Comparison of ENCODE assay signal across 8 cellular contexts in the genomic region with DNA sequence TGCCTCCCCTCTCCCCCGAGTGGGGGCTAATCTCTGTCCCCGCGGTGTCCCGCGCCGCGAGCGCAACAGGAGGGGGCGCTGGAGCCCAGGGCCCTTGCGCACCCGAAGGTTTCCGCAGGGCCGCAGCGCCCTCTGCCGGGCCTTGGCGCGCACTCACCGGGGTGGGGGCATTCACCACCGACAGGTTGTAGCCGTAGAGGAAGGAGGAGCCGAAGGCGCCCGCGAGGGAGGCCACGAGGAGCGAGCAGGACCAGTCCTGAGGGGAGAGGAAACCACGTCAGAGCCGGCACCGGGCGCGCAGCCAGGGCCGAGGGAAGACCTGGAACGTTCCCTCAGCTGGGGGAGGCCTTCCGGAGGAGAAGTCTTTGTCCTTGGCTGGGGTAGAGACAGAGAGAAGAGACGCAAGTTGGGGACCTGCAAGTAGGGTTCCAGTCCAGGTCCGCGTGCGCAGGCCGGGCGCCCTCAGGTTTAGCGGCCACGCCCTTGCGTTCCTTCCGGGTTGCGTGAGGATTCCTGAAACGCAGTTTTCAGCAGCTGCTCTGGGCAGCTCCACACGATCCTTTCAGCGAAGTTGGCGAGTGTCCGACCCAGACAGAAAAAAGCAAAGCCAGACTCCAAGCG. TPM values are rescaled to one million over a fixed set of nuclear protein-coding genes. Genes with fewer than 3 reads are reported as not detected.
DNase-seq lines count a peak whose midpoint lies in the region; ATAC-seq, FAIRE-seq and TF ChIP-seq lines count a peak whose summit lies in the region.

No MANE protein-coding gene starts in this region.

- H3K4me3 ChIP-seq in IMR-90 (ENCODE audit: insufficient read depth, low read depth, low read length), result peak overlapping the region; percentile 29

- H3K4me3 Mint-ChIP-seq in nephron, result peak overlapping the region; percentile 72 to 87 (median 78)

- peaks cover 6% of the 10 kb centered on the region; the same call in 1 of the 2 replicates for H3K4me1 ChIP-seq in IMR-90 (ENCODE audit: control insufficient read depth, insufficient read depth, low read length)

- peak overlapping the region; percentile 57; the same call in 1 of the 2 replicates for H2BK20ac ChIP-seq in IMR-90 (ENCODE audit: low read depth, low read length)

- H2BK15ac ChIP-seq in IMR-90 (ENCODE audit: low read depth, low read length), result peak overlapping the region; percentile 85; the same call in 2 of the 3 replicates

- H3K14ac ChIP-seq in IMR-90 (replicated peaks; ENCODE audit: low read depth, low read length), result peak overlapping the region; percentile 79

- POLR2A ChIA-PET in IMR-90 (lab: Charles Lee; ENCODE audit: unreplicated experiment), result no interaction called here

- no peaks in the 10 kb centered on the region for H3K36me3 Mint-ChIP-seq in nephron (ENCODE audit: low read depth)

- peak overlapping the region; percentile 87 for H2BK120ac ChIP-seq in IMR-90 (ENCODE audit: low read depth, low read length)

- peak overlapping the region; percentile 34; the same call in 1 of the 2 replicates for H3K18ac ChIP-seq in IMR-90 (ENCODE audit: low read depth, low read length)

- peak overlapping the region; percentile 98 for H2AFZ ChIP-seq in IMR-90 (replicated peaks; ENCODE audit: low read length, poor library complexity)

- H3K9me3 ChIP-seq in IMR-90 (ENCODE audit: control insufficient read depth, insufficient read depth, low read length), result no peaks in the 10 kb centered on the region

- H4K8ac ChIP-seq in IMR-90 (ENCODE audit: low read depth in 2 of 2, low read length in 2 of 2), result peak overlapping the region; percentile 91 to 94

- H3K79me1 ChIP-seq in IMR-90 (ENCODE audit: low read depth in 1 of 2, low read length in 2 of 2), result no peaks in the 10 kb centered on the region

- H3K9me1 ChIP-seq in IMR-90 (ENCODE audit: insufficient read depth, low read length), result peaks cover 8% of the 10 kb centered on the region

- peak overlapping the region; percentile 72 for H3K23ac ChIP-seq in IMR-90 (ENCODE audit: low read depth, low read length)

- ATAC-seq in GM21423 (IDR thresholded peaks at IDR 0.05; ENCODE audit: unreplicated experiment) (peak; percentile 97), IMR-90 (ENCODE audit: low read depth) (peak; percentile 96)
- ATAC-seq in stimulated activated naive CD8-positive, alpha-beta T cell treated with anti-CD3 and anti-CD28 coated beads, Interleukin-15, Interleukin-2, amounts not matched to agents 100 U/mL and 50 U/mL, for 24 hours, result peak; percentile 98

- no peaks in the 10 kb centered on the region for H3K36me3 ChIP-seq in IMR-90 (ENCODE audit: control insufficient read depth, insufficient read depth, low read length)

- H3K4me2 ChIP-seq in IMR-90 (ENCODE audit: low read depth, low read length), result peak overlapping the region; percentile 60

- TF ChIP-seq POLR2A in IMR-90 (IDR thresholded peaks at IDR 0.05; ENCODE audit: low read depth, low read length), result 0 out of 2 replicates have a peak, but pooled peaks have one; percentile 24

- FAIRE-seq in RCC 7860 (lab: Jason Lieb, UNC), result no peak

- peak overlapping the region; percentile 53 for H3K9ac ChIP-seq in IMR-90 (ENCODE audit: low read depth, low read length)

- peak; percentile 99 for TF ChIP-seq CTCF in IMR-90 (conservative IDR thresholded peaks at IDR 0.05; ENCODE audit: low read depth, low read length)
- peak; percentile 93 to 96 (median 96) for TF ChIP-seq CTCF in nephron (IDR thresholded peaks at IDR 0.05; ENCODE audit: unreplicated experiment in 3 of 3)

- no peaks in the 10 kb centered on the region for H4K20me1 ChIP-seq in IMR-90 (ENCODE audit: insufficient read depth, low read length)

- H3K9me3 Mint-ChIP-seq in nephron, result no peaks in the 10 kb centered on the region

- H4K91ac ChIP-seq in IMR-90 (ENCODE audit: insufficient read depth, low read depth, low read length), result peak overlapping the region; percentile 86

- peak overlapping the region; percentile 88 to 98 (median 98) for H3K27ac Mint-ChIP-seq in nephron

- no TSS peak for BruUV-seq in IMR-90 (replicated peaks; lab: Mats Ljungman, UMichigan)

- H3K27me3 ChIP-seq in IMR-90 (ENCODE audit: control insufficient read depth, insufficient read depth, low read length), result no peaks in the 10 kb centered on the region

- H2AK5ac ChIP-seq in IMR-90 (ENCODE audit: low read depth, low read length), result peak overlapping the region; percentile 86

- DNase-seq in DMS 273 treated with DMSO at 0.1 percent for 48 hours (lab: John Stamatoyannopoulos, UW) (peak; percentile 63), IMR-90 (peak; percentile 93), RCC 7860 (ENCODE audit: low spot score) (peak; percentile 79), fibroblast of the conjunctiva (ENCODE audit: low read depth) (peak; percentile 87)
- peak; percentile 96 for DNase-seq in activated effector memory CD4-positive, alpha-beta T cell treated with anti-CD3 and anti-CD28 coated beads, Interleukin-2, amount 50 U/mL, for 16 hours
- DNase-seq in stimulated activated naive CD8-positive, alpha-beta T cell treated with anti-CD3 and anti-CD28 coated beads, Interleukin-15, Interleukin-2, amounts not matched to agents 100 U/mL and 50 U/mL, for 24 hours, result peak; percentile 93

- H3K27ac ChIP-seq in IMR-90 (ENCODE audit: insufficient read depth, low read length), result peak overlapping the region; percentile 84

- 3% methylated on average over 23 of the region's 51 CpGs; no CpG with 5 or more reads in 1 of the 2 experiments for WGBS in IMR-90 (ENCODE audit: extremely low coverage in 2 of 2, insufficient read length in 1 of 2), 2 experiments

- CTCF ChIA-PET in IMR-90 (lab: Yijun Ruan, JAX), result interaction anchor here (0.8 to 1.8 kb wide), 4 partner anchors 11 to 45 kb away, joined by 3 to 6 read pairs (median 4); no protein-coding TSS in a partner anchor

- H2BK5ac ChIP-seq in IMR-90 (ENCODE audit: low read depth, low read length, poor library complexity, severe bottlenecking), result peak overlapping the region; percentile 6

- peak overlapping the region; percentile 17; the same call in 1 of the 2 replicates for H3K56ac ChIP-seq in IMR-90 (ENCODE audit: extremely low read depth, insufficient read depth, low read length)

- peak overlapping the region; percentile 23; the same call in 1 of the 2 replicates for H4K5ac ChIP-seq in IMR-90 (ENCODE audit: low read depth, low read length)

- in situ Hi-C loops in IMR-90 (cut with MboI; ENCODE audit: low sequenced_read_pairs), result loop anchor here (5.0 kb wide), 1 partner anchor 257 kb away; no protein-coding TSS in a partner anchor

- dilution Hi-C loops in IMR-90 (cut with HindIII; ENCODE audit: low sequenced_read_pairs, unreplicated experiment), result no loop called here

- H3K27me3 Mint-ChIP-seq in nephron (ENCODE audit: low read depth), result peaks cover 15% of the 10 kb centered on the region

- peak overlapping the region; percentile 88 for H3K4ac ChIP-seq in IMR-90 (ENCODE audit: low read depth, low read length)

- intact Hi-C loops in IMR-90 (cut with micrococcal nuclease), result loop anchor here (1.0 to 10.0 kb wide), 3 partner anchors 44 to 384 kb away; no protein-coding TSS in a partner anchor

- peak; percentile 77 for TF ChIP-seq RAD21 in IMR-90 (IDR thresholded peaks at IDR 0.05; ENCODE audit: low read length)

- H2AK9ac ChIP-seq in IMR-90 (replicated peaks; ENCODE audit: low read depth, low read length, poor library complexity), result peak overlapping the region; percentile 67

- H3K4me1 Mint-ChIP-seq in nephron, result peaks cover 43% of the 10 kb centered on the region

TF ChIP-seq in IMR-90, 13 proteins besides CTCF, POLR2A, EP300 and RAD21:
- TF ChIP-seq NFE2L2 (IDR thresholded peaks at IDR 0.05; ENCODE audit: low read depth, low read length), result no peak
- TF ChIP-seq RFX5 (IDR thresholded peaks at IDR 0.05; ENCODE audit: low read depth, low read length), result no peak
- no peak for TF ChIP-seq FOS (IDR thresholded peaks at IDR 0.05; ENCODE audit: low read depth, low read length)
- TF ChIP-seq, protein P1, sequence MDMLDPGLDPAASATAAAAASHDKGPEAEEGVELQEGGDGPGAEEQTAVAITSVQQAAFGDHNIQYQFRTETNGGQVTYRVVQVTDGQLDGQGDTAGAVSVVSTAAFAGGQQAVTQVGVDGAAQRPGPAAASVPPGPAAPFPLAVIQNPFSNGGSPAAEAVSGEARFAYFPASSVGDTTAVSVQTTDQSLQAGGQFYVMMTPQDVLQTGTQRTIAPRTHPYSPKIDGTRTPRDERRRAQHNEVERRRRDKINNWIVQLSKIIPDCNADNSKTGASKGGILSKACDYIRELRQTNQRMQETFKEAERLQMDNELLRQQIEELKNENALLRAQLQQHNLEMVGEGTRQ (IDR thresholded peaks at IDR 0.05; ENCODE audit: low read depth, low read length), result peak; percentile 91
- no peak for TF ChIP-seq MAFK (IDR thresholded peaks at IDR 0.05; ENCODE audit: low read depth, low read length)
- no peak for TF ChIP-seq ELK1 (IDR thresholded peaks at IDR 0.05; ENCODE audit: borderline replicate concordance, low read depth, low read length)
- TF ChIP-seq MXI1 (IDR thresholded peaks at IDR 0.05; ENCODE audit: borderline replicate concordance, low read depth, low read length), result no peak
- TF ChIP-seq RCOR1 (IDR thresholded peaks at IDR 0.05; ENCODE audit: insufficient replicate concordance, low read length), result peak; percentile 28
- TF ChIP-seq MAZ (IDR thresholded peaks at IDR 0.05; ENCODE audit: borderline replicate concordance, low read depth, low read length), result peak; percentile 98
- TF ChIP-seq SMC3 (IDR thresholded peaks at IDR 0.05; ENCODE audit: low read depth, low read length), result peak; percentile 62
- TF ChIP-seq BHLHE40 (IDR thresholded peaks at IDR 0.05; ENCODE audit: low read depth, low read length), result no peak
- TF ChIP-seq CHD1 (IDR thresholded peaks at IDR 0.05; ENCODE audit: low read depth, low read length), result no peak
- TF ChIP-seq CEBPB (IDR thresholded peaks at IDR 0.05; ENCODE audit: low read depth, low read length), result no peak

RNA-seq across cellular contexts. Expression of gene SLC2A9, which starts 2.4 kb away (rescaled TPM):
- total RNA-seq in IMR-90 (2012; rRNA removed), result 0.56 and 0.72 TPM in 2 replicates
- 1.0 and 2.1 TPM in 2 replicates for polyA plus RNA-seq in IMR-90 (2012; rRNA removed)
- polyA plus RNA-seq in IMR-90 (2012; cell fraction: cytosol; rRNA removed), result 1.2 and 1.3 TPM in 2 replicates
- polyA plus RNA-seq in IMR-90 (2012; cell fraction: nucleus; rRNA removed; ENCODE audit: low replicate concordance), result 1.6 and 1.8 TPM in 2 replicates

Comparison
In these comparisons a context has a peak if more than half of its experiments do, and no peak if none do; other contexts are left out.
1. Peak in every context shown above with its lines: DNase-seq, ATAC-seq, H3K4me3 ChIP-seq and H3K27ac ChIP-seq.